In the genomic region with DNA sequence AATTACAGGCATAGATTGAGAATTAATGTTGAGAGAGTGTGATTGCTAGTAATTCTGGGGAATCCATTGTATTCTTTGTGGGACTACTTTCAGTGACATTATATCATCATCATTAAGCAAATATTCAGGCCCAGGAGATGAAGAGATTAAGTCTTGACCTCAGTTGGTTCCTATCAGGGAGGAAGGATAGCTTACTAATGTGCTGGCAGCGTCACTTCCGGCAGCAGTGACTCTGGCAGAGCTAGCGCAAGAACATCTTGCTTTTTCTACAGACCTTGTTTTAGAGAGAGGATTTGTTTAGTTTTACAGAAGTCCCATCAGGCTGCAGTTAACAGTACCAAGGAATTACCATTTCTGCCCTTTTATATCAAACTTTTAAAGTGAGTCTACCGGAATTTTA, we compare ENCODE assay signal across 12 cellular contexts. TPM values are rescaled to one million over a fixed set of nuclear protein-coding genes. Genes with fewer than 3 reads are reported as not detected.
DNase-seq lines count a peak whose midpoint lies in the region; ATAC-seq and TF ChIP-seq lines count a peak whose summit lies in the region.
"Had no signal": no experiment of that assay in that cellular context is flagged by ENCODE, and none has a peak within 500 bp of the region (broad histone marks: within the 10 kb centered on the region; RNA-seq: fewer than 3 reads in every experiment).

No MANE protein-coding gene starts in this region.

- H3K9me3 ChIP-seq in left lung, result no peaks in the 10 kb centered on the region

- H3K27ac ChIP-seq in left lung, result peak overlapping the region; percentile 1 to 80
- H3K27ac ChIP-seq: C4-2B had no signal

- H3K4me1 ChIP-seq in left lung, result peaks cover 12 to 100% of the 10 kb centered on the region in 2 donors

- peak overlapping the region; percentile 28 for H3K27ac Mint-ChIP-seq in stimulated activated naive CD8-positive, alpha-beta T cell treated with anti-CD3 and anti-CD28 coated beads, Interleukin-15, Interleukin-2, amounts not matched to agents 100 ng/mL and 50 ng/mL, for 24 hours
- H3K27ac Mint-ChIP-seq in stimulated activated naive CD8-positive, alpha-beta T cell treated with anti-CD3 and anti-CD28 coated beads, Interleukin-15, amount 100 ng/mL, for 72 hours, result no peak overlapping the region
- no peak overlapping the region for H3K27ac Mint-ChIP-seq in nephron progenitor cell
- no peak overlapping the region for H3K27ac Mint-ChIP-seq in stimulated activated memory B cell treated with anti-CD40 and anti-IgM and Interleukin-4, amounts not matched to agents 10 μg/mL and 1 μg/mL and 100 μg/mL, for 72 hours
- H3K27ac Mint-ChIP-seq: IgD-negative memory B cell had no signal

- DNase-seq in stimulated activated naive CD8-positive, alpha-beta T cell treated with anti-CD3 and anti-CD28 coated beads, Interleukin-15, amount 100 ng/mL, for 72 hours, result no peak
- DNase-seq in cardiac fibroblast (ENCODE audit: low read depth in 2 of 2) (peak; percentile 83 to 84), left lung (peak; percentile 56 to 86), epidermal melanocyte (ENCODE audit: insufficient read length, low spot score) (no peak), NCI-H1694 (lab: John Stamatoyannopoulos, UW) (no peak), nephron progenitor cell (no peak)
- DNase-seq: NCI-H524, T-helper 1 cell had no signal

- H3K36me3 ChIP-seq in left lung, result no peaks in the 10 kb centered on the region

- H3K36me3 Mint-ChIP-seq in stimulated activated naive CD8-positive, alpha-beta T cell treated with anti-CD3 and anti-CD28 coated beads, Interleukin-15, Interleukin-2, amounts not matched to agents 100 ng/mL and 50 ng/mL, for 24 hours (ENCODE audit: low read depth), result peaks cover 13% of the 10 kb centered on the region
- H3K36me3 Mint-ChIP-seq in nephron progenitor cell (ENCODE audit: low read depth), result no peaks in the 10 kb centered on the region
- peaks cover 15% of the 10 kb centered on the region for H3K36me3 Mint-ChIP-seq in stimulated activated memory B cell treated with anti-CD40 and anti-IgM and Interleukin-4, amounts not matched to agents 10 μg/mL and 1 μg/mL and 100 μg/mL, for 72 hours

- no peaks in the 10 kb centered on the region for H3K9me3 Mint-ChIP-seq in stimulated activated naive CD8-positive, alpha-beta T cell treated with anti-CD3 and anti-CD28 coated beads, Interleukin-15, Interleukin-2, amounts not matched to agents 100 ng/mL and 50 ng/mL, for 24 hours
- no peaks in the 10 kb centered on the region for H3K9me3 Mint-ChIP-seq in stimulated activated naive CD8-positive, alpha-beta T cell treated with anti-CD3 and anti-CD28 coated beads, Interleukin-15, amount 100 ng/mL, for 72 hours
- no peaks in the 10 kb centered on the region for H3K9me3 Mint-ChIP-seq in nephron progenitor cell
- H3K9me3 Mint-ChIP-seq in stimulated activated memory B cell treated with anti-CD40 and anti-IgM and Interleukin-4, amounts not matched to agents 10 μg/mL and 1 μg/mL and 100 μg/mL, for 72 hours, result no peaks in the 10 kb centered on the region
- H3K9me3 Mint-ChIP-seq: IgD-negative memory B cell had no signal

- no peak for TF ChIP-seq CTCF in cardiac fibroblast (IDR thresholded peaks at IDR 0.05; ENCODE audit: low read depth, low read length)
- TF ChIP-seq CTCF in left lung (IDR thresholded peaks at IDR 0.05), result no peak
- TF ChIP-seq CTCF in nephron progenitor cell (IDR thresholded peaks at IDR 0.05), result no peak

- no peak for ATAC-seq in stimulated activated naive CD8-positive, alpha-beta T cell treated with anti-CD3 and anti-CD28 coated beads, Interleukin-15, amount 100 ng/mL, for 72 hours
- peak; percentile 16 for ATAC-seq in left lung
- ATAC-seq in stimulated activated memory B cell treated with anti-CD40 and anti-IgM and Interleukin-4, amounts not matched to agents 10 μg/mL and 1 μg/mL and 100 μg/mL, for 72 hours, result no peak

- H3K4me3 ChIP-seq in cardiac fibroblast (replicated peaks in 1 of 2; ENCODE audit: low read depth in 2 of 2, low read length in 2 of 2), result no peak overlapping the region
- H3K4me3 ChIP-seq in left lung, result no peak overlapping the region

- intact Hi-C loops in left lung (cut with DNase I), result no loop called here

- no peaks in the 10 kb centered on the region for H3K27me3 Mint-ChIP-seq in stimulated activated naive CD8-positive, alpha-beta T cell treated with anti-CD3 and anti-CD28 coated beads, Interleukin-15, Interleukin-2, amounts not matched to agents 100 ng/mL and 50 ng/mL, for 24 hours
- H3K27me3 Mint-ChIP-seq in stimulated activated naive CD8-positive, alpha-beta T cell treated with anti-CD3 and anti-CD28 coated beads, Interleukin-15, amount 100 ng/mL, for 72 hours, result no peaks in the 10 kb centered on the region
- no peaks in the 10 kb centered on the region for H3K27me3 Mint-ChIP-seq in nephron progenitor cell (ENCODE audit: low read depth, poor library complexity)
- H3K27me3 Mint-ChIP-seq in stimulated activated memory B cell treated with anti-CD40 and anti-IgM and Interleukin-4, amounts not matched to agents 10 μg/mL and 1 μg/mL and 100 μg/mL, for 72 hours, result no peaks in the 10 kb centered on the region
- H3K27me3 Mint-ChIP-seq: IgD-negative memory B cell had no signal

- H3K27me3 ChIP-seq in left lung, result no peaks in the 10 kb centered on the region

- H3K4me3 Mint-ChIP-seq in stimulated activated naive CD8-positive, alpha-beta T cell treated with anti-CD3 and anti-CD28 coated beads, Interleukin-15, Interleukin-2, amounts not matched to agents 100 ng/mL and 50 ng/mL, for 24 hours, result no peak overlapping the region
- H3K4me3 Mint-ChIP-seq in stimulated activated naive CD8-positive, alpha-beta T cell treated with anti-CD3 and anti-CD28 coated beads, Interleukin-15, amount 100 ng/mL, for 72 hours, result no peak overlapping the region
- H3K4me3 Mint-ChIP-seq in nephron progenitor cell, result no peak overlapping the region
- no peak overlapping the region for H3K4me3 Mint-ChIP-seq in stimulated activated memory B cell treated with anti-CD40 and anti-IgM and Interleukin-4, amounts not matched to agents 10 μg/mL and 1 μg/mL and 100 μg/mL, for 72 hours

- H3K4me1 Mint-ChIP-seq in stimulated activated naive CD8-positive, alpha-beta T cell treated with anti-CD3 and anti-CD28 coated beads, Interleukin-15, Interleukin-2, amounts not matched to agents 100 ng/mL and 50 ng/mL, for 24 hours (ENCODE audit: low read depth), result peaks cover 57% of the 10 kb centered on the region
- peaks cover 52% of the 10 kb centered on the region for H3K4me1 Mint-ChIP-seq in stimulated activated naive CD8-positive, alpha-beta T cell treated with anti-CD3 and anti-CD28 coated beads, Interleukin-15, amount 100 ng/mL, for 72 hours
- no peaks in the 10 kb centered on the region for H3K4me1 Mint-ChIP-seq in nephron progenitor cell
- peaks cover 55% of the 10 kb centered on the region for H3K4me1 Mint-ChIP-seq in stimulated activated memory B cell treated with anti-CD40 and anti-IgM and Interleukin-4, amounts not matched to agents 10 μg/mL and 1 μg/mL and 100 μg/mL, for 72 hours

RNA-seq across cellular contexts. Expression of a gene that starts 20.3 kb away (rescaled TPM):
- total RNA-seq in left lung, result 10 to 100 TPM; 62.4 to 94.7 TPM

RNA-seq across cellular contexts. Expression of a gene that starts 20.6 kb away (rescaled TPM):
- 10 to 100 TPM; 26.0 to 29.1 TPM for total RNA-seq in left lung

Comparison
In these comparisons a context has a peak if more than half of its experiments do, and no peak if none do; other contexts are left out.
1. DNase-seq: peak in cardiac fibroblast (2 of 2) and left lung (2 of 2); none in stimulated activated naive CD8-positive, alpha-beta T cell treated with anti-CD3 and anti-CD28 coated beads, Interleukin-15, amount 100 ng/mL, for 72 hours (0 of 2), epidermal melanocyte (single experiment), NCI-H1694 (single experiment) and nephron progenitor cell (single experiment).